In genomic region chr11:75140269-75141138, GRCh38 we compare ENCODE assay signal across 8 cellular contexts. TPM values are rescaled to one million over a fixed set of nuclear protein-coding genes. Genes with fewer than 3 reads are reported as not detected.
DNase-seq lines count a peak whose midpoint lies in the region; ATAC-seq and TF ChIP-seq lines count a peak whose summit lies in the region.

No MANE protein-coding gene starts in this region.

- no peak overlapping the region for H3K4me2 ChIP-seq in GM23338

- H3K79me2 ChIP-seq in GM23338 (replicated peaks; ENCODE audit: insufficient read depth) = no peaks in the 10 kb centered on the region

- peaks cover 0 to 2% (median 0%) of the 10 kb centered on the region in 7 donors for H3K9me3 Mint-ChIP-seq in CD4-positive, CD25-positive, alpha-beta regulatory T cell
- H3K9me3 Mint-ChIP-seq in GM23338 = no peaks in the 10 kb centered on the region; the same call in 2 of the 3 replicates

- H3K27ac ChIP-seq in CD4-positive, CD25-positive, alpha-beta regulatory T cell (ENCODE audit: insufficient read depth, low read length, poor library complexity, severe bottlenecking) = no peak overlapping the region
- no peak overlapping the region for H3K27ac ChIP-seq in GM23338 (ENCODE audit: low read depth)
- no peak overlapping the region for H3K27ac ChIP-seq in RWPE2 (ENCODE audit: poor library complexity, severe bottlenecking)
- H3K27ac ChIP-seq in heart right ventricle = no peak overlapping the region

- H4K20me1 ChIP-seq in GM23338 (replicated peaks; ENCODE audit: insufficient read depth) = no peaks in the 10 kb centered on the region

- H3K9me3 ChIP-seq in CD4-positive, CD25-positive, alpha-beta regulatory T cell (ENCODE audit: control insufficient read depth in 2 of 2, low read length in 2 of 2) = no peaks in the 10 kb centered on the region
- H3K9me3 ChIP-seq in RWPE2 (ENCODE audit: severe bottlenecking) (no peaks in the 10 kb centered on the region), heart right ventricle (no peaks in the 10 kb centered on the region)

- H3K36me3 Mint-ChIP-seq in CD4-positive, CD25-positive, alpha-beta regulatory T cell = no peaks in the 10 kb centered on the region
- no peaks in the 10 kb centered on the region for H3K36me3 Mint-ChIP-seq in GM23338 (ENCODE audit: low read depth)

- DNase-seq in CD4-positive, CD25-positive, alpha-beta regulatory T cell = peak; percentile 58 to 75 (median 74)
- DNase-seq in GM23338 (ENCODE audit: low spot score) = peak; percentile 86
- DNase-seq in RWPE2 (ENCODE audit: low spot score) = no peak
- peak; percentile 72 for DNase-seq in activated gamma-delta T cell treated with anti-CD3 and anti-CD28 coated beads, Interleukin-2, amount 50 U/mL, for 16 hours (ENCODE audit: low read depth)
- DNase-seq in heart right ventricle = peak; percentile 63 to 76
- DNase-seq in retinal pigment epithelial cell (ENCODE audit: low read depth) = no peak
- DNase-seq in NCI-H1105 (lab: John Stamatoyannopoulos, UW) = no peak

- intact Hi-C loops in heart right ventricle (cut with DNase I) = loop anchor here (1.0 to 10.0 kb wide), 10 partner anchors 64 to 118 kb away; partner anchors contain the start of gene TPBGL (in 3 of the 10)

- no peak overlapping the region for H3K4me3 Mint-ChIP-seq in CD4-positive, CD25-positive, alpha-beta regulatory T cell
- H3K4me3 Mint-ChIP-seq in GM23338 = no peak overlapping the region

- H3K36me3 ChIP-seq in CD4-positive, CD25-positive, alpha-beta regulatory T cell (ENCODE audit: control insufficient read depth, insufficient read depth, low read length) = no peaks in the 10 kb centered on the region
- H3K36me3 ChIP-seq in GM23338 (ENCODE audit: insufficient read depth) (no peaks in the 10 kb centered on the region), RWPE2 (ENCODE audit: low read depth) (no peaks in the 10 kb centered on the region), heart right ventricle (no peaks in the 10 kb centered on the region)

- peaks cover 6% of the 10 kb centered on the region for H3K27me3 Mint-ChIP-seq in CD4-positive, CD25-positive, alpha-beta regulatory T cell
- H3K27me3 Mint-ChIP-seq in GM23338 (ENCODE audit: insufficient read depth, low read depth, poor library complexity) = peaks cover 25% of the 10 kb centered on the region

- no peak overlapping the region for H3K4me3 ChIP-seq in CD4-positive, CD25-positive, alpha-beta regulatory T cell (ENCODE audit: low read depth, low read length)
- H3K4me3 ChIP-seq in GM23338 (no peak overlapping the region), RWPE2 (ENCODE audit: severe bottlenecking) (no peak overlapping the region), heart right ventricle (no peak overlapping the region), retinal pigment epithelial cell (ENCODE audit: low read length) (no peak overlapping the region)

- TF ChIP-seq CTCF in GM23338 (conservative IDR thresholded peaks at IDR 0.05; ENCODE audit: low read depth in 2 of 2) (peak; percentile 89 to 100), RWPE2 (IDR thresholded peaks at IDR 0.05; ENCODE audit: poor library complexity, severe bottlenecking) (peak; percentile 87), heart right ventricle (IDR thresholded peaks at IDR 0.05) (peak; percentile 93 to 97 (median 95)), retinal pigment epithelial cell (conservative IDR thresholded peaks at IDR 0.05; ENCODE audit: low read depth, low read length) (peak; percentile 94)

- ATAC-seq in CD4-positive, CD25-positive, alpha-beta regulatory T cell (ENCODE audit: low read depth in 2 of 2) = peak in 1 of 2 donors; percentile 43
- ATAC-seq in GM23338 = peak; percentile 91
- peak; percentile 40; the same call in 1 of the 3 replicates for ATAC-seq in RWPE2 (ENCODE audit: low read depth)
- ATAC-seq in heart right ventricle = peak; percentile 43 to 72 (median 56)
- no peak for ATAC-seq in GM19452 (IDR thresholded peaks at IDR 0.05; ENCODE audit: unreplicated experiment)

- no peaks in the 10 kb centered on the region for H3F3A ChIP-seq in GM23338 (replicated peaks; ENCODE audit: low read depth)

- peaks cover 35% of the 10 kb centered on the region for H3K4me1 ChIP-seq in CD4-positive, CD25-positive, alpha-beta regulatory T cell (ENCODE audit: control insufficient read depth, insufficient read depth, low read length, poor library complexity, severe bottlenecking)
- H3K4me1 ChIP-seq in GM23338 (ENCODE audit: insufficient read depth) = no peaks in the 10 kb centered on the region; the same call in 1 of the 2 replicates
- H3K4me1 ChIP-seq in RWPE2 (ENCODE audit: insufficient read depth, poor library complexity, severe bottlenecking) = peaks cover 10% of the 10 kb centered on the region
- peaks cover 3 to 36% (median 17%) of the 10 kb centered on the region in 9 donors for H3K4me1 ChIP-seq in heart right ventricle

- peaks cover 4 to 51% (median 30%) of the 10 kb centered on the region in 4 donors for H3K4me1 Mint-ChIP-seq in CD4-positive, CD25-positive, alpha-beta regulatory T cell
- H3K4me1 Mint-ChIP-seq in GM23338 = peaks cover 7% of the 10 kb centered on the region

- H3K27me3 ChIP-seq in CD4-positive, CD25-positive, alpha-beta regulatory T cell (ENCODE audit: control insufficient read depth, insufficient read depth, low read length) = no peaks in the 10 kb centered on the region
- no peaks in the 10 kb centered on the region for H3K27me3 ChIP-seq in GM23338 (ENCODE audit: insufficient read depth)
- H3K27me3 ChIP-seq in RWPE2 (ENCODE audit: insufficient read depth, poor library complexity, severe bottlenecking) = no peaks in the 10 kb centered on the region
- H3K27me3 ChIP-seq in heart right ventricle = peaks cover 0 to 40% (median 17%) of the 10 kb centered on the region in 7 donors

- H2AFZ ChIP-seq in GM23338 = peak overlapping the region; percentile 74; the same call in 1 of the 2 replicates

- H3K27ac Mint-ChIP-seq in CD4-positive, CD25-positive, alpha-beta regulatory T cell = peak overlapping the region in 1 of 3 donors; percentile 45
- no peak overlapping the region for H3K27ac Mint-ChIP-seq in GM23338

- WGBS in heart right ventricle, 2 donors = 33 to 34% methylated on average over 22 of the region's 22 CpGs

- H3K9me2 ChIP-seq in GM23338 (ENCODE audit: insufficient read depth) = no peaks in the 10 kb centered on the region

TF ChIP-seq in GM23338, 12 proteins besides CTCF, POLR2A, EP300 and RAD21 (continues in another document):
- TF ChIP-seq STAT1 (IDR thresholded peaks at IDR 0.05; ENCODE audit: unreplicated experiment) (no peak), EZH2phosphoT487 (IDR thresholded peaks at IDR 0.05; ENCODE audit: unreplicated experiment) (no peak), REST (IDR thresholded peaks at IDR 0.05; ENCODE audit: unreplicated experiment) (no peak), ZNF114 (CRISPR knock-in tag; IDR thresholded peaks at IDR 0.05) (no peak), NANOG (IDR thresholded peaks at IDR 0.05; ENCODE audit: borderline replicate concordance) (no peak)

RNA-seq across cellular contexts. Expression of gene SLCO2B1, which starts 10.4 kb away (rescaled TPM):
- not detected for total RNA-seq in CD4-positive, CD25-positive, alpha-beta regulatory T cell
- not detected for polyA plus RNA-seq in CD4-positive, CD25-positive, alpha-beta regulatory T cell
- not detected in 2 replicates for total RNA-seq in GM23338 (2014; rRNA removed; shearing (Covaris generic))
- 0.03 TPM in 1 of 2 replicates, not detected in the other for polyA plus RNA-seq in GM23338 (2016; fragmentation: Nextera tagmentation; extraction: Ambion mirVana)
- total RNA-seq in heart right ventricle = 10 to 100 TPM; 10.7 to 69.0 (median 18.0) TPM
- polyA plus RNA-seq in heart right ventricle = 1 to 10 TPM; 5.2 to 7.2 TPM

RNA-seq across cellular contexts. Expression of gene OR2AT4, which starts 43.8 kb away (rescaled TPM):
- total RNA-seq in CD4-positive, CD25-positive, alpha-beta regulatory T cell = not detected
- polyA plus RNA-seq in CD4-positive, CD25-positive, alpha-beta regulatory T cell = not detected
- total RNA-seq in GM23338 (2014; rRNA removed; shearing (Covaris generic)) = not detected in 2 replicates
- not detected in 2 replicates for polyA plus RNA-seq in GM23338 (2016; fragmentation: Nextera tagmentation; extraction: Ambion mirVana)
- total RNA-seq in heart right ventricle = not detected
- polyA plus RNA-seq in heart right ventricle = not detected

Comparison
In these comparisons a context has a peak if more than half of its experiments do, and no peak if none do; other contexts are left out.
1. DNase-seq: peak in CD4-positive, CD25-positive, alpha-beta regulatory T cell (3 of 3), GM23338 (single experiment), activated gamma-delta T cell treated with anti-CD3 and anti-CD28 coated beads, Interleukin-2, amount 50 U/mL, for 16 hours (single experiment) and heart right ventricle (2 of 2); none in RWPE2 (single experiment), retinal pigment epithelial cell (single experiment) and NCI-H1105 (single experiment).
2. RNA of gene SLCO2B1, which starts 10.4 kb away (total RNA-seq): 10.7 to 69.0 TPM in heart right ventricle; not detected in CD4-positive, CD25-positive, alpha-beta regulatory T cell (single experiment) and not detected in GM23338; every median in the first group is over 10 times any median in the second.
3. Peak in every context shown above with its lines, with median percentiles within 50 percentile points of each other: CTCF ChIP-seq.